In the genomic region with DNA sequence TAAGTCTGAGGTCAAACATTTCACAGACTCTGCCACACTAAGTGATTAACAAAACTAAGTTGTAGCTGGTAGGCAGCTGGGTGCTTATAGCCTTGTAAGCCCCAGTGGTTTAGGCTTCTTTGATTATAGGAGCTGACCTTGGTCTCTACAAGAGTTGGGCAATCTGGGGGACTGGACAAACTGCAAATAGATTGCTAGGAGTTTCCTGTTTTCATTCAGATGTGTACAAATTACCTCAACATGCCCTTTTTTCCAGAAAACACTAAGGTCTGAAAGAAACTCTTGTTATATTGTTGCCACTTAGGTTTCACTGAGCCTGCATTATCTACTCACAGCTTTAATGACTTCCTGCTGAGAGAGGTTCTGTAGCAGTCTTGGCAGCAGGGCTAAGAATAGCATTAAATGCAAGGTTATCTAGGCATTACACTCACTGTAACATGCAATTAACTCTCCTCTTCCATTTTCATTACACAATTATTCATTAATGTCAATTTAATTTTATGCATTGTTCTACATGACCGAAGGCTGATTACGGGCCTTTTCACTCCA, we compare ENCODE assay signal across 1 cellular context.
A peak's percentile ranks its signal among the peaks of the same experiment; 100 is the strongest.
TF ChIP-seq lines count a peak whose summit lies in the region.

No MANE protein-coding gene starts in this region.

TF ChIP-seq in HepG2, 621 proteins besides CTCF, POLR2A, EP300 and RAD21 (continued from another document and continues in another):
- TF ChIP-seq, protein P1, sequence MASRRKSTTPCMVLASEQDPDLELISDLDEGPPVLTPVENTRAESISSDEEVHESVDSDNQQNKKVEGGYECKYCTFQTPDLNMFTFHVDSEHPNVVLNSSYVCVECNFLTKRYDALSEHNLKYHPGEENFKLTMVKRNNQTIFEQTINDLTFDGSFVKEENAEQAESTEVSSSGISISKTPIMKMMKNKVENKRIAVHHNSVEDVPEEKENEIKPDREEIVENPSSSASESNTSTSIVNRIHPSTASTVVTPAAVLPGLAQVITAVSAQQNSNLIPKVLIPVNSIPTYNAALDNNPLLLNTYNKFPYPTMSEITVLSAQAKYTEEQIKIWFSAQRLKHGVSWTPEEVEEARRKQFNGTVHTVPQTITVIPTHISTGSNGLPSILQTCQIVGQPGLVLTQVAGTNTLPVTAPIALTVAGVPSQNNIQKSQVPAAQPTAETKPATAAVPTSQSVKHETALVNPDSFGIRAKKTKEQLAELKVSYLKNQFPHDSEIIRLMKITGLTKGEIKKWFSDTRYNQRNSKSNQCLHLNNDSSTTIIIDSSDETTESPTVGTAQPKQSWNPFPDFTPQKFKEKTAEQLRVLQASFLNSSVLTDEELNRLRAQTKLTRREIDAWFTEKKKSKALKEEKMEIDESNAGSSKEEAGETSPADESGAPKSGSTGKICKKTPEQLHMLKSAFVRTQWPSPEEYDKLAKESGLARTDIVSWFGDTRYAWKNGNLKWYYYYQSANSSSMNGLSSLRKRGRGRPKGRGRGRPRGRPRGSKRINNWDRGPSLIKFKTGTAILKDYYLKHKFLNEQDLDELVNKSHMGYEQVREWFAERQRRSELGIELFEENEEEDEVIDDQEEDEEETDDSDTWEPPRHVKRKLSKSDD (CRISPR knock-in tag; IDR thresholded peaks at IDR 0.05; ENCODE audit: low read depth), result no peak
- peak; percentile 77; the same call in 1 of the 2 replicates for TF ChIP-seq SALL1 (CRISPR knock-in tag; IDR thresholded peaks at IDR 0.05)
- TF ChIP-seq RCOR2 (CRISPR knock-in tag; IDR thresholded peaks at IDR 0.05), result peak; percentile 70; the same call in 1 of the 2 replicates
- TF ChIP-seq, protein P2, sequence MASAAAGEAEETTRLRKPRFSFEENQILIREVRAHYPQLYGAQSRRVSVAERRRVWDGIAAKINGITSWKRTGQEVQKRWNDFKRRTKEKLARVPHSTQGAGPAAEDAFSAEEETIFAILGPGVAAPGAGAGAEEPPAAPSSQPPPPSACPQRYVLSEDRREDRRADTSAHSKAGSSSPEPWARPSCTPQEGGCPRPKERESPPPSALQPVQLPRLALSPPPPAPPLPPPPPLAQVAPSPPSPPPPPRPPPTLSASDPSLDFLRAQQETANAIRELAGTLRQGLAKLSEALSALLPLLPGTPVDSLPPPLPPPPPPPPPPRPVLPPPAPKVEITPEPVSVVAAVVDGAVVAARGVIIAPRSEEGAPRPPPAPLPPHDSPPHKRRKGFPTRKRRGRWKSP (CRISPR knock-in tag; IDR thresholded peaks at IDR 0.05), result peak; percentile 79; the same call in 1 of the 2 replicates
- TF ChIP-seq, protein P3, sequence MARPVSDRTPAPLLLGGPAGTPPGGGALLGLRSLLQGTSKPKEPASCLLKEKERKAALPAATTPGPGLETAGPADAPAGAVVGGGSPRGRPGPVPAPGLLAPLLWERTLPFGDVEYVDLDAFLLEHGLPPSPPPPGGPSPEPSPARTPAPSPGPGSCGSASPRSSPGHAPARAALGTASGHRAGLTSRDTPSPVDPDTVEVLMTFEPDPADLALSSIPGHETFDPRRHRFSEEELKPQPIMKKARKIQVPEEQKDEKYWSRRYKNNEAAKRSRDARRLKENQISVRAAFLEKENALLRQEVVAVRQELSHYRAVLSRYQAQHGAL (CRISPR knock-in tag; IDR thresholded peaks at IDR 0.05; ENCODE audit: not compliant biosample characterization), result no peak
- TF ChIP-seq, protein P4, sequence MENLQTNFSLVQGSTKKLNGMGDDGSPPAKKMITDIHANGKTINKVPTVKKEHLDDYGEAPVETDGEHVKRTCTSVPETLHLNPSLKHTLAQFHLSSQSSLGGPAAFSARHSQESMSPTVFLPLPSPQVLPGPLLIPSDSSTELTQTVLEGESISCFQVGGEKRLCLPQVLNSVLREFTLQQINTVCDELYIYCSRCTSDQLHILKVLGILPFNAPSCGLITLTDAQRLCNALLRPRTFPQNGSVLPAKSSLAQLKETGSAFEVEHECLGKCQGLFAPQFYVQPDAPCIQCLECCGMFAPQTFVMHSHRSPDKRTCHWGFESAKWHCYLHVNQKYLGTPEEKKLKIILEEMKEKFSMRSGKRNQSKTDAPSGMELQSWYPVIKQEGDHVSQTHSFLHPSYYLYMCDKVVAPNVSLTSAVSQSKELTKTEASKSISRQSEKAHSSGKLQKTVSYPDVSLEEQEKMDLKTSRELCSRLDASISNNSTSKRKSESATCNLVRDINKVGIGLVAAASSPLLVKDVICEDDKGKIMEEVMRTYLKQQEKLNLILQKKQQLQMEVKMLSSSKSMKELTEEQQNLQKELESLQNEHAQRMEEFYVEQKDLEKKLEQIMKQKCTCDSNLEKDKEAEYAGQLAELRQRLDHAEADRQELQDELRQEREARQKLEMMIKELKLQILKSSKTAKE (CRISPR knock-in tag; IDR thresholded peaks at IDR 0.05; ENCODE audit: borderline replicate concordance), result peak; percentile 23; the same call in 1 of the 2 replicates
- TF ChIP-seq JUND (CRISPR knock-in tag; IDR thresholded peaks at IDR 0.05), result peak; percentile 52; the same call in 1 of the 2 replicates
- TF ChIP-seq XRCC5 (optimal IDR thresholded peaks at IDR 0.05; ENCODE audit: low read length), result no peak
- no peak for TF ChIP-seq ZNF567 (CRISPR knock-in tag; IDR thresholded peaks at IDR 0.05; ENCODE audit: borderline replicate concordance)
- TF ChIP-seq ZNF232 (CRISPR knock-in tag; IDR thresholded peaks at IDR 0.05; ENCODE audit: borderline replicate concordance), result no peak
- TF ChIP-seq ZNF30 (CRISPR knock-in tag; IDR thresholded peaks at IDR 0.05), result no peak
- peak; percentile 97 for TF ChIP-seq FOXO1 (CRISPR knock-in tag; IDR thresholded peaks at IDR 0.05)
- TF ChIP-seq, protein P5, sequence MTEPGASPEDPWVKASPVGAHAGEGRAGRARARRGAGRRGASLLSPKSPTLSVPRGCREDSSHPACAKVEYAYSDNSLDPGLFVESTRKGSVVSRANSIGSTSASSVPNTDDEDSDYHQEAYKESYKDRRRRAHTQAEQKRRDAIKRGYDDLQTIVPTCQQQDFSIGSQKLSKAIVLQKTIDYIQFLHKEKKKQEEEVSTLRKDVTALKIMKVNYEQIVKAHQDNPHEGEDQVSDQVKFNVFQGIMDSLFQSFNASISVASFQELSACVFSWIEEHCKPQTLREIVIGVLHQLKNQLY (CRISPR knock-in tag; IDR thresholded peaks at IDR 0.05), result peak; percentile 48; the same call in 1 of the 2 replicates
- no peak for TF ChIP-seq SNRNP70 (IDR thresholded peaks at IDR 0.05; ENCODE audit: low read depth, low read length)
- TF ChIP-seq SAP130 (CRISPR knock-in tag; IDR thresholded peaks at IDR 0.05; ENCODE audit: low read depth), result peak; percentile 37; the same call in 1 of the 2 replicates
- TF ChIP-seq, protein P6, sequence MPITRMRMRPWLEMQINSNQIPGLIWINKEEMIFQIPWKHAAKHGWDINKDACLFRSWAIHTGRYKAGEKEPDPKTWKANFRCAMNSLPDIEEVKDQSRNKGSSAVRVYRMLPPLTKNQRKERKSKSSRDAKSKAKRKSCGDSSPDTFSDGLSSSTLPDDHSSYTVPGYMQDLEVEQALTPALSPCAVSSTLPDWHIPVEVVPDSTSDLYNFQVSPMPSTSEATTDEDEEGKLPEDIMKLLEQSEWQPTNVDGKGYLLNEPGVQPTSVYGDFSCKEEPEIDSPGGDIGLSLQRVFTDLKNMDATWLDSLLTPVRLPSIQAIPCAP (CRISPR knock-in tag; IDR thresholded peaks at IDR 0.05; ENCODE audit: low read depth), result no peak
- peak; percentile 75 for TF ChIP-seq HNF4A (CRISPR knock-in tag; IDR thresholded peaks at IDR 0.05)
- no peak for TF ChIP-seq ZNF451 (CRISPR knock-in tag; IDR thresholded peaks at IDR 0.05)
- peak; percentile 82 for TF ChIP-seq HOXD1 (CRISPR knock-in tag; IDR thresholded peaks at IDR 0.05)
- TF ChIP-seq CREM (IDR thresholded peaks at IDR 0.05), result peak; percentile 85
- TF ChIP-seq CREM (CRISPR knock-in tag; IDR thresholded peaks at IDR 0.05), result no peak
- no peak for TF ChIP-seq ZNF329 (CRISPR knock-in tag; IDR thresholded peaks at IDR 0.05; ENCODE audit: low read depth)
- TF ChIP-seq ZSCAN9 (CRISPR knock-in tag; IDR thresholded peaks at IDR 0.05; ENCODE audit: borderline replicate concordance), result peak; percentile 51; the same call in 1 of the 2 replicates
- TF ChIP-seq PAWR (CRISPR knock-in tag; IDR thresholded peaks at IDR 0.05; ENCODE audit: borderline replicate concordance), result no peak
- TF ChIP-seq ZSCAN20 (CRISPR knock-in tag; IDR thresholded peaks at IDR 0.05; ENCODE audit: borderline replicate concordance), result no peak
- peak; percentile 44; the same call in 1 of the 2 replicates for TF ChIP-seq ZNF772 (CRISPR knock-in tag; IDR thresholded peaks at IDR 0.05)
- TF ChIP-seq FOXK1 (CRISPR knock-in tag; IDR thresholded peaks at IDR 0.05; ENCODE audit: borderline replicate concordance, low read depth), result peak; percentile 92
- no peak for TF ChIP-seq SIN3B (IDR thresholded peaks at IDR 0.05; ENCODE audit: low read length)
- no peak for TF ChIP-seq NAIF1 (CRISPR knock-in tag; IDR thresholded peaks at IDR 0.05; ENCODE audit: borderline replicate concordance)
- TF ChIP-seq MTA1 (CRISPR knock-in tag; IDR thresholded peaks at IDR 0.05; ENCODE audit: borderline replicate concordance), result no peak
- TF ChIP-seq, protein P7, sequence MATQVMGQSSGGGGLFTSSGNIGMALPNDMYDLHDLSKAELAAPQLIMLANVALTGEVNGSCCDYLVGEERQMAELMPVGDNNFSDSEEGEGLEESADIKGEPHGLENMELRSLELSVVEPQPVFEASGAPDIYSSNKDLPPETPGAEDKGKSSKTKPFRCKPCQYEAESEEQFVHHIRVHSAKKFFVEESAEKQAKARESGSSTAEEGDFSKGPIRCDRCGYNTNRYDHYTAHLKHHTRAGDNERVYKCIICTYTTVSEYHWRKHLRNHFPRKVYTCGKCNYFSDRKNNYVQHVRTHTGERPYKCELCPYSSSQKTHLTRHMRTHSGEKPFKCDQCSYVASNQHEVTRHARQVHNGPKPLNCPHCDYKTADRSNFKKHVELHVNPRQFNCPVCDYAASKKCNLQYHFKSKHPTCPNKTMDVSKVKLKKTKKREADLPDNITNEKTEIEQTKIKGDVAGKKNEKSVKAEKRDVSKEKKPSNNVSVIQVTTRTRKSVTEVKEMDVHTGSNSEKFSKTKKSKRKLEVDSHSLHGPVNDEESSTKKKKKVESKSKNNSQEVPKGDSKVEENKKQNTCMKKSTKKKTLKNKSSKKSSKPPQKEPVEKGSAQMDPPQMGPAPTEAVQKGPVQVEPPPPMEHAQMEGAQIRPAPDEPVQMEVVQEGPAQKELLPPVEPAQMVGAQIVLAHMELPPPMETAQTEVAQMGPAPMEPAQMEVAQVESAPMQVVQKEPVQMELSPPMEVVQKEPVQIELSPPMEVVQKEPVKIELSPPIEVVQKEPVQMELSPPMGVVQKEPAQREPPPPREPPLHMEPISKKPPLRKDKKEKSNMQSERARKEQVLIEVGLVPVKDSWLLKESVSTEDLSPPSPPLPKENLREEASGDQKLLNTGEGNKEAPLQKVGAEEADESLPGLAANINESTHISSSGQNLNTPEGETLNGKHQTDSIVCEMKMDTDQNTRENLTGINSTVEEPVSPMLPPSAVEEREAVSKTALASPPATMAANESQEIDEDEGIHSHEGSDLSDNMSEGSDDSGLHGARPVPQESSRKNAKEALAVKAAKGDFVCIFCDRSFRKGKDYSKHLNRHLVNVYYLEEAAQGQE (IDR thresholded peaks at IDR 0.05; ENCODE audit: borderline replicate concordance in 1 of 2, low read depth in 1 of 2, low read length in 2 of 2), result peak in 1 of 2 experiments; percentile 68; a peak in 1 of 4 replicates
- no peak for TF ChIP-seq ZNF724P (CRISPR knock-in tag; IDR thresholded peaks at IDR 0.05; ENCODE audit: borderline replicate concordance)
- TF ChIP-seq, protein P8, sequence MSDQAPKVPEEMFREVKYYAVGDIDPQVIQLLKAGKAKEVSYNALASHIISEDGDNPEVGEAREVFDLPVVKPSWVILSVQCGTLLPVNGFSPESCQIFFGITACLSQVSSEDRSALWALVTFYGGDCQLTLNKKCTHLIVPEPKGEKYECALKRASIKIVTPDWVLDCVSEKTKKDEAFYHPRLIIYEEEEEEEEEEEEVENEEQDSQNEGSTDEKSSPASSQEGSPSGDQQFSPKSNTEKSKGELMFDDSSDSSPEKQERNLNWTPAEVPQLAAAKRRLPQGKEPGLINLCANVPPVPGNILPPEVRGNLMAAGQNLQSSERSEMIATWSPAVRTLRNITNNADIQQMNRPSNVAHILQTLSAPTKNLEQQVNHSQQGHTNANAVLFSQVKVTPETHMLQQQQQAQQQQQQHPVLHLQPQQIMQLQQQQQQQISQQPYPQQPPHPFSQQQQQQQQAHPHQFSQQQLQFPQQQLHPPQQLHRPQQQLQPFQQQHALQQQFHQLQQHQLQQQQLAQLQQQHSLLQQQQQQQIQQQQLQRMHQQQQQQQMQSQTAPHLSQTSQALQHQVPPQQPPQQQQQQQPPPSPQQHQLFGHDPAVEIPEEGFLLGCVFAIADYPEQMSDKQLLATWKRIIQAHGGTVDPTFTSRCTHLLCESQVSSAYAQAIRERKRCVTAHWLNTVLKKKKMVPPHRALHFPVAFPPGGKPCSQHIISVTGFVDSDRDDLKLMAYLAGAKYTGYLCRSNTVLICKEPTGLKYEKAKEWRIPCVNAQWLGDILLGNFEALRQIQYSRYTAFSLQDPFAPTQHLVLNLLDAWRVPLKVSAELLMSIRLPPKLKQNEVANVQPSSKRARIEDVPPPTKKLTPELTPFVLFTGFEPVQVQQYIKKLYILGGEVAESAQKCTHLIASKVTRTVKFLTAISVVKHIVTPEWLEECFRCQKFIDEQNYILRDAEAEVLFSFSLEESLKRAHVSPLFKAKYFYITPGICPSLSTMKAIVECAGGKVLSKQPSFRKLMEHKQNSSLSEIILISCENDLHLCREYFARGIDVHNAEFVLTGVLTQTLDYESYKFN (CRISPR knock-in tag; conservative IDR thresholded peaks at IDR 0.05), result peak; percentile 95
- TF ChIP-seq ZNF780A (CRISPR knock-in tag; IDR thresholded peaks at IDR 0.05), result no peak
- TF ChIP-seq, protein P9, sequence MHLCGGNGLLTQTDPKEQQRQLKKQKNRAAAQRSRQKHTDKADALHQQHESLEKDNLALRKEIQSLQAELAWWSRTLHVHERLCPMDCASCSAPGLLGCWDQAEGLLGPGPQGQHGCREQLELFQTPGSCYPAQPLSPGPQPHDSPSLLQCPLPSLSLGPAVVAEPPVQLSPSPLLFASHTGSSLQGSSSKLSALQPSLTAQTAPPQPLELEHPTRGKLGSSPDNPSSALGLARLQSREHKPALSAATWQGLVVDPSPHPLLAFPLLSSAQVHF (CRISPR knock-in tag; IDR thresholded peaks at IDR 0.05), result no peak
- TF ChIP-seq ONECUT2 (CRISPR knock-in tag; IDR thresholded peaks at IDR 0.05), result no peak
- no peak for TF ChIP-seq MAF1 (CRISPR knock-in tag; IDR thresholded peaks at IDR 0.05; ENCODE audit: borderline replicate concordance)
- no peak for TF ChIP-seq ZNF558 (CRISPR knock-in tag; IDR thresholded peaks at IDR 0.05; ENCODE audit: borderline replicate concordance)
- TF ChIP-seq GATAD2A (CRISPR knock-in tag; IDR thresholded peaks at IDR 0.05), result peak; percentile 97
- TF ChIP-seq ZBTB8A (CRISPR knock-in tag; IDR thresholded peaks at IDR 0.05; ENCODE audit: borderline replicate concordance, low read depth), result no peak
- peak; percentile 43 for TF ChIP-seq TEAD3 (CRISPR knock-in tag; optimal IDR thresholded peaks at IDR 0.05; ENCODE audit: borderline replicate concordance)
- TF ChIP-seq KLF13 (CRISPR knock-in tag; IDR thresholded peaks at IDR 0.05), result no peak
- no peak for TF ChIP-seq DMAP1 (CRISPR knock-in tag; IDR thresholded peaks at IDR 0.05)
- no peak for TF ChIP-seq ZNF543 (CRISPR knock-in tag; IDR thresholded peaks at IDR 0.05)
- TF ChIP-seq ATAD3A (CRISPR knock-in tag; IDR thresholded peaks at IDR 0.05), result no peak
- TF ChIP-seq, protein P10, sequence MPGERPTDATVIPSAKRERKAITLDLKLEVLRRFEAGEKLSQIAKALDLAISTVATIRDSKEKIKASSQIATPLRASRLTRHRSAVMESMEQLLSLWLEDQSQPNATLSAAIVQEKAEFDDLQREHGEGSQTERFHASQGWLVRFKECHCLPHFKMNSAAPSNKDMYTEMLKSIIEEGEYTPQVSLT (CRISPR knock-in tag; IDR thresholded peaks at IDR 0.05; ENCODE audit: borderline replicate concordance, low read depth), result no peak
- no peak for TF ChIP-seq CC2D1A (CRISPR knock-in tag; IDR thresholded peaks at IDR 0.05)
- peak; percentile 93; the same call in 1 of the 2 replicates for TF ChIP-seq FOXJ3 (CRISPR knock-in tag; IDR thresholded peaks at IDR 0.05; ENCODE audit: borderline replicate concordance)
- TF ChIP-seq ATRX (CRISPR knock-in tag; IDR thresholded peaks at IDR 0.05; ENCODE audit: borderline replicate concordance), result no peak
